In the genomic region with DNA sequence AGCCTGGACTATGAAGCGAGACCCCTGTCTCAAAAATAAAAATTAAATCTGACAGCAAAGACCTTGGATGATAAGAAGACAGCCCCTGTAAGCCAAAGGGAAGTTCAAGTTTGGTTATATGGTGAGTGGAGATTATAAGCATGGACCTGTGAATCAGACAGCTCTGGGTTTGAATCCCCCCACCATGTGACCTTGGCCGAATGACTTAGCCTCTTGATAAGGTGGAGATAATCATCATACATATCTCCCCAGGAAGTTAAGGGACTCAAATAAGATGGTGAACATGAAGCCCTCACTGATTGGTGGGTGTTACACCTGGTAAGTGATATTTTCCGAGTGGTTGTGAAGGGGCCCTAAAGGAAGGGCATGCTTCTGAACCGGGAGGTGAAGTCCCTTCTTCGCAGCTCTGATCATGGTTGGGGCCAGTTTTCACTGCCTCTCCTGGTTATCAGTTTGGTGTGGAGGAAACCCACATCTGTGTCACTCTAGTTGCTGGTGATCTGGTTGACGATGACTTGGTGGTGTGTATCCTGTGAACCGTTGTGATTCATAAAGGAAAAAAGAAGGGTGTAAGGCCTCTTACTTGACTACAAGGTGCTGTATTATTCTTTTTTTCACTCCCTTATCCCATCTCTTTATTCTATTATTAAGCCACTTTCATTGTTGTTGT, we compare ENCODE assay signal across 12 cellular contexts.
DNase-seq lines count a peak whose midpoint lies in the region; ATAC-seq and TF ChIP-seq lines count a peak whose summit lies in the region.
"Had no signal": no experiment of that assay in that cellular context is flagged by ENCODE, and none has a peak within 500 bp of the region (broad histone marks: within the 10 kb centered on the region; RNA-seq: fewer than 3 reads in every experiment).

No MANE protein-coding gene starts in this region.

- no peak for TF ChIP-seq CTCF in suprapubic skin (IDR thresholded peaks at IDR 0.05)

- no peak for TF ChIP-seq EP300 in suprapubic skin (IDR thresholded peaks at IDR 0.05)

- H3K9me3 Mint-ChIP-seq in activated naive CD4-positive, alpha-beta T cell treated with anti-CD3 and anti-CD28 coated beads, Interleukin-2, amount 50 U/mL, for 72 hours = no peaks in the 10 kb centered on the region
- H3K9me3 Mint-ChIP-seq in natural killer cell treated with Interleukin-12 subunit alpha and Interleukin-12 subunit beta and Interleukin-15 and Interleukin-18, amount 100 ng/mL, for 72 hours = no peaks in the 10 kb centered on the region
- H3K9me3 Mint-ChIP-seq: activated B cell treated with CpG ODN at 0.5 μM for 24 hours had no signal

- H3K9me3 ChIP-seq in suprapubic skin = no peaks in the 10 kb centered on the region
- H3K9me3 ChIP-seq: gastroesophageal sphincter had no signal

- peak; percentile 53 to 89 for ATAC-seq in activated naive CD4-positive, alpha-beta T cell treated with anti-CD3 and anti-CD28 coated beads, Interleukin-2, amount 50 U/mL, for 72 hours
- peak; percentile 70 to 71 for ATAC-seq in natural killer cell treated with Interleukin-12 subunit alpha and Interleukin-12 subunit beta and Interleukin-15 and Interleukin-18, amount 100 ng/mL, for 72 hours
- no peak for ATAC-seq in GM19463 (IDR thresholded peaks at IDR 0.05; ENCODE audit: unreplicated experiment)
- ATAC-seq: gastroesophageal sphincter had no signal

- H3K27me3 ChIP-seq in suprapubic skin = no peaks in the 10 kb centered on the region
- H3K27me3 ChIP-seq: gastroesophageal sphincter had no signal

- peaks cover 16% of the 10 kb centered on the region for H3K36me3 ChIP-seq in suprapubic skin

- H3K27ac Mint-ChIP-seq in activated naive CD4-positive, alpha-beta T cell treated with anti-CD3 and anti-CD28 coated beads, Interleukin-2, amount 50 U/mL, for 72 hours = peak overlapping the region; percentile 65 to 69
- H3K27ac Mint-ChIP-seq in natural killer cell treated with Interleukin-12 subunit alpha and Interleukin-12 subunit beta and Interleukin-15 and Interleukin-18, amount 100 ng/mL, for 72 hours = peak overlapping the region in 1 of 2 donors; percentile 35
- H3K27ac Mint-ChIP-seq: activated B cell treated with CpG ODN at 0.5 μM for 24 hours had no signal

- H3K27ac ChIP-seq in angular gyrus (ENCODE audit: low read depth, low read length) (peak overlapping the region; percentile 97), suprapubic skin (peak overlapping the region; percentile 87)

- WGBS in suprapubic skin = 87% methylated on average over 7 of the region's 7 CpGs

- peaks cover 0 to 6% of the 10 kb centered on the region in 2 donors for H3K36me3 Mint-ChIP-seq in activated naive CD4-positive, alpha-beta T cell treated with anti-CD3 and anti-CD28 coated beads, Interleukin-2, amount 50 U/mL, for 72 hours
- H3K36me3 Mint-ChIP-seq in natural killer cell treated with Interleukin-12 subunit alpha and Interleukin-12 subunit beta and Interleukin-15 and Interleukin-18, amount 100 ng/mL, for 72 hours = no peaks in the 10 kb centered on the region

- H3K4me1 ChIP-seq in suprapubic skin = peaks cover 26% of the 10 kb centered on the region

- TF ChIP-seq POLR2A in suprapubic skin (IDR thresholded peaks at IDR 0.05) = no peak

- peaks cover 8 to 28% of the 10 kb centered on the region in 2 donors for H3K4me1 Mint-ChIP-seq in natural killer cell treated with Interleukin-12 subunit alpha and Interleukin-12 subunit beta and Interleukin-15 and Interleukin-18, amount 100 ng/mL, for 72 hours (ENCODE audit: low read depth in 2 of 2)
- H3K4me1 Mint-ChIP-seq: activated B cell treated with CpG ODN at 0.5 μM for 24 hours had no signal

- H3K27me3 Mint-ChIP-seq in natural killer cell treated with Interleukin-12 subunit alpha and Interleukin-12 subunit beta and Interleukin-15 and Interleukin-18, amount 100 ng/mL, for 72 hours = no peaks in the 10 kb centered on the region
- H3K27me3 Mint-ChIP-seq: activated B cell treated with CpG ODN at 0.5 μM for 24 hours had no signal

- H3K4me3 ChIP-seq in suprapubic skin = no peak overlapping the region
- H3K4me3 ChIP-seq: gastroesophageal sphincter had no signal

- H3K4me3 Mint-ChIP-seq in natural killer cell treated with Interleukin-12 subunit alpha and Interleukin-12 subunit beta and Interleukin-15 and Interleukin-18, amount 100 ng/mL, for 72 hours = no peak overlapping the region
- H3K4me3 Mint-ChIP-seq: activated B cell treated with CpG ODN at 0.5 μM for 24 hours had no signal

- DNase-seq in activated naive CD4-positive, alpha-beta T cell treated with anti-CD3 and anti-CD28 coated beads, Interleukin-2, amount 50 U/mL, for 72 hours (ENCODE audit: low spot score in 2 of 2) = no peak
- DNase-seq in activated naive CD4-positive, alpha-beta T cell (lab: John Stamatoyannopoulos, UW) = no peak
- DNase-seq in natural killer cell treated with Interleukin-12 subunit alpha and Interleukin-12 subunit beta and Interleukin-15 and Interleukin-18, amount 100 ng/mL, for 72 hours (ENCODE audit: low spot score) = no peak
- DNase-seq in suprapubic skin (ENCODE audit: low spot score in 2 of 2) (no peak), NCI-H1436 (lab: John Stamatoyannopoulos, UW) (no peak), NCI-H1092 treated with DMSO at 0.1 percent for 48 hours (lab: John Stamatoyannopoulos, UW) (no peak)
- DNase-seq: activated B cell treated with CpG ODN at 0.5 μM for 24 hours, NCI-H2029 treated with DMSO at 0.1 percent for 48 hours, NCI-H69 had no signal
